23 cellular contexts compared by ENCODE assay signal in genomic region chr20:57543754-57544153, GRCh38. TPM values are rescaled to one million over a fixed set of nuclear protein-coding genes. Genes with fewer than 3 reads are reported as not detected.
A peak's percentile ranks its signal among the peaks of the same experiment; 100 is the strongest.
DNase-seq lines count a peak whose midpoint lies in the region; ATAC-seq and TF ChIP-seq lines count a peak whose summit lies in the region.
"Had no signal": no experiment of that assay in that cellular context is flagged by ENCODE, and none has a peak within 500 bp of the region (broad histone marks: within the 10 kb centered on the region; RNA-seq: fewer than 3 reads in every experiment).

No MANE protein-coding gene starts in this region.

- no peak overlapping the region for H3K9ac ChIP-seq in PC-3 (ENCODE audit: low read length)
- no peak overlapping the region for H3K9ac ChIP-seq in liver (ENCODE audit: low read depth in 1 of 2, low read length in 2 of 2)

- no peak overlapping the region for H3K27ac ChIP-seq in PC-3 (ENCODE audit: low read length)
- H3K27ac ChIP-seq in liver (ENCODE audit: low read depth in 1 of 2, low read length in 2 of 2): peak overlapping the region; percentile 40 to 95
- no peak overlapping the region for H3K27ac ChIP-seq in left lung
- H3K27ac ChIP-seq: A549 had no signal

- H3K27me3 ChIP-seq in PC-3 (ENCODE audit: low read length): peaks cover 31% of the 10 kb centered on the region
- no peaks in the 10 kb centered on the region for H3K27me3 ChIP-seq in liver (ENCODE audit: control insufficient read depth in 4 of 4, insufficient read depth in 4 of 4, low read length in 3 of 4)
- no peaks in the 10 kb centered on the region for H3K27me3 ChIP-seq in left lung

- H3K4me1 ChIP-seq in PC-3 (ENCODE audit: insufficient read depth, low read length): peaks cover 27% of the 10 kb centered on the region
- peaks cover 3 to 49% (median 18%) of the 10 kb centered on the region in 4 donors for H3K4me1 ChIP-seq in liver (ENCODE audit: control insufficient read depth in 4 of 4, insufficient read depth in 4 of 4, low read length in 3 of 4)
- no peaks in the 10 kb centered on the region for H3K4me1 ChIP-seq in left lung

- POLR2A ChIA-PET in PC-3 (lab: Charles Lee; ENCODE audit: unreplicated experiment): no interaction called here

- DNase-seq in NCI-H82 (lab: John Stamatoyannopoulos, UW): peak; percentile 66
- DNase-seq in PC-3: peak; percentile 54
- DNase-seq in progenitor cell of endocrine pancreas (ENCODE audit: low spot score, unreplicated experiment): no peak
- no peak for DNase-seq in left lung
- DNase-seq in NCI-H2081 treated with DMSO at 0.1 percent for 48 hours (lab: John Stamatoyannopoulos, UW): no peak
- DNase-seq: 8988T; ACHN; AML-193; C1 segment of cervical spinal cord; Calu3; CD4-positive, alpha-beta memory T cell; COR-L47; DMS53; DND-41; H9 had no signal

- intact Hi-C loops in PC-3 (cut with micrococcal nuclease) (no loop called here), left lung (cut with DNase I) (no loop called here)

- no peaks in the 10 kb centered on the region for H3K79me2 ChIP-seq in PC-3 (ENCODE audit: low read length)

- H3K4me3 ChIP-seq in PC-3 (ENCODE audit: low read length): no peak overlapping the region
- no peak overlapping the region for H3K4me3 ChIP-seq in liver (ENCODE audit: low read depth in 1 of 3, low read length in 3 of 3)
- H3K4me3 ChIP-seq in left lung: no peak overlapping the region
- H3K4me3 ChIP-seq: A549, GM12878, GM23338 had no signal

- H3K9me3 Mint-ChIP-seq in progenitor cell of endocrine pancreas (ENCODE audit: low read depth): peaks cover 3% of the 10 kb centered on the region
- H3K9me3 Mint-ChIP-seq: GM23338 had no signal

- no peak overlapping the region for H2AFZ ChIP-seq in PC-3 (ENCODE audit: low read length)
- H2AFZ ChIP-seq: GM23338 had no signal

- H3K9me3 ChIP-seq in PC-3 (ENCODE audit: low read length): no peaks in the 10 kb centered on the region
- H3K9me3 ChIP-seq in liver (ENCODE audit: control insufficient read depth in 4 of 4, low read length in 3 of 4): no peaks in the 10 kb centered on the region
- no peaks in the 10 kb centered on the region for H3K9me3 ChIP-seq in left lung

- ATAC-seq in PC-3: peak; percentile 25; the same call in 1 of the 2 replicates
- ATAC-seq in GM18511 (IDR thresholded peaks at IDR 0.05; ENCODE audit: unreplicated experiment): no peak
- ATAC-seq in left lung: no peak
- ATAC-seq: A549, GM12878, GM23338, HCT116 had no signal

- no peaks in the 10 kb centered on the region for H3K36me3 ChIP-seq in PC-3 (ENCODE audit: low read depth, low read length)
- no peaks in the 10 kb centered on the region for H3K36me3 ChIP-seq in liver (ENCODE audit: control insufficient read depth in 4 of 4, insufficient read depth in 3 of 4, low read depth in 1 of 4, low read length in 3 of 4)
- H3K36me3 ChIP-seq in left lung: no peaks in the 10 kb centered on the region

- TF ChIP-seq CTCF in PC-3 (conservative IDR thresholded peaks at IDR 0.05; ENCODE audit: low read depth, low read length) (no peak), liver (IDR thresholded peaks at IDR 0.05; ENCODE audit: low read depth, low read length, missing input control) (no peak), progenitor cell of endocrine pancreas (IDR thresholded peaks at IDR 0.05; ENCODE audit: unreplicated experiment) (no peak), left lung (IDR thresholded peaks at IDR 0.05) (no peak)

- H3K9me2 ChIP-seq in PC-3 (replicated peaks; ENCODE audit: low read length): no peaks in the 10 kb centered on the region

- CTCF ChIA-PET in PC-3 (lab: Charles Lee): no interaction called here

- H4K20me1 ChIP-seq in PC-3 (ENCODE audit: low read length): no peaks in the 10 kb centered on the region

- no peak overlapping the region for H3K27ac Mint-ChIP-seq in progenitor cell of endocrine pancreas
- H3K27ac Mint-ChIP-seq: CD4-positive, alpha-beta memory T cell; GM23338; H9 had no signal

- H3K4me1 Mint-ChIP-seq in progenitor cell of endocrine pancreas (ENCODE audit: low read depth): peaks cover 1% of the 10 kb centered on the region

- peaks cover 41% of the 10 kb centered on the region for H3K27me3 Mint-ChIP-seq in progenitor cell of endocrine pancreas

- no peaks in the 10 kb centered on the region for H3F3A ChIP-seq in PC-3 (ENCODE audit: low read length, unreplicated experiment)

- H3K36me3 Mint-ChIP-seq in progenitor cell of endocrine pancreas (ENCODE audit: insufficient read depth): no peaks in the 10 kb centered on the region
- H3K36me3 Mint-ChIP-seq: CD4-positive, alpha-beta memory T cell had no signal

- no peak for TF ChIP-seq RAD21 in liver (IDR thresholded peaks at IDR 0.05)

- WGBS in liver: 81% methylated on average over 2 of the region's 2 CpGs

- H3K4me3 Mint-ChIP-seq in progenitor cell of endocrine pancreas (ENCODE audit: low read depth): no peak overlapping the region
- H3K4me3 Mint-ChIP-seq: CD4-positive, alpha-beta memory T cell; GM23338; H9 had no signal

- H3K4me2 ChIP-seq in PC-3 (ENCODE audit: low read length): no peak overlapping the region
- H3K4me2 ChIP-seq: A549, GM23338 had no signal

- BruUV-seq in PC-3 (replicated peaks; lab: Mats Ljungman, UMichigan): no TSS peak

TF ChIP-seq in liver, 16 proteins besides CTCF, POLR2A, EP300 and RAD21:
- TF ChIP-seq GABPA (IDR thresholded peaks at IDR 0.05 in 1 of 2, conservative IDR thresholded peaks at IDR 0.05 in 1 of 2): no peak
- no peak for TF ChIP-seq HNF4G (IDR thresholded peaks at IDR 0.05)
- no peak for TF ChIP-seq YY1 (IDR thresholded peaks at IDR 0.05)
- TF ChIP-seq JUND (IDR thresholded peaks at IDR 0.05): peak in 1 of 2 donors; percentile 41
- no peak for TF ChIP-seq ATF3 (IDR thresholded peaks at IDR 0.05)

RNA-seq across cellular contexts. Expression of gene PCK1, which starts 17.2 kb away (rescaled TPM):
- total RNA-seq in PC-3 (2014; rRNA removed): not detected in 2 replicates
- total RNA-seq in liver: 100 to 1,000 TPM in 1 of 2 donors, 1 to 10 TPM in 1; 8.9 to 532 TPM
- polyA plus RNA-seq in liver: 100 to 1,000 TPM; 265 to 363 TPM
- total RNA-seq in progenitor cell of endocrine pancreas: not detected in 2 replicates
- total RNA-seq in left lung: not detected
- total RNA-seq: CD4-positive, alpha-beta memory T cell; GM23338; H9 had no signal
- polyA plus RNA-seq: BJ; CD4-positive, alpha-beta memory T cell; GM23338 had no signal

RNA-seq across cellular contexts. Expression of gene CTCFL, which starts 18.8 kb away (rescaled TPM):
- total RNA-seq in PC-3 (2014; rRNA removed) (not detected in 2 replicates), liver (under 1 TPM; 0.05 to 0.08 TPM), progenitor cell of endocrine pancreas (not detected in 2 replicates), left lung (not detected)
- under 1 TPM in 1 of 2 donors, not detected in 1; 0.08 TPM for polyA plus RNA-seq in liver
- total RNA-seq: Calu3; CD4-positive, alpha-beta memory T cell; H4 had no signal
- polyA plus RNA-seq: BJ; CD4-positive, alpha-beta memory T cell had no signal

Comparison
In these comparisons a context has a peak if more than half of its experiments do, and no peak if none do; other contexts are left out.
1. DNase-seq: peak in NCI-H82 (single experiment) and PC-3 (single experiment); none in progenitor cell of endocrine pancreas (single experiment), left lung (0 of 2) and NCI-H2081 treated with DMSO at 0.1 percent for 48 hours (single experiment).
2. H3K27ac ChIP-seq: peak in liver (2 of 2); none in PC-3 (single experiment) and left lung (0 of 2).